In the genomic region with DNA sequence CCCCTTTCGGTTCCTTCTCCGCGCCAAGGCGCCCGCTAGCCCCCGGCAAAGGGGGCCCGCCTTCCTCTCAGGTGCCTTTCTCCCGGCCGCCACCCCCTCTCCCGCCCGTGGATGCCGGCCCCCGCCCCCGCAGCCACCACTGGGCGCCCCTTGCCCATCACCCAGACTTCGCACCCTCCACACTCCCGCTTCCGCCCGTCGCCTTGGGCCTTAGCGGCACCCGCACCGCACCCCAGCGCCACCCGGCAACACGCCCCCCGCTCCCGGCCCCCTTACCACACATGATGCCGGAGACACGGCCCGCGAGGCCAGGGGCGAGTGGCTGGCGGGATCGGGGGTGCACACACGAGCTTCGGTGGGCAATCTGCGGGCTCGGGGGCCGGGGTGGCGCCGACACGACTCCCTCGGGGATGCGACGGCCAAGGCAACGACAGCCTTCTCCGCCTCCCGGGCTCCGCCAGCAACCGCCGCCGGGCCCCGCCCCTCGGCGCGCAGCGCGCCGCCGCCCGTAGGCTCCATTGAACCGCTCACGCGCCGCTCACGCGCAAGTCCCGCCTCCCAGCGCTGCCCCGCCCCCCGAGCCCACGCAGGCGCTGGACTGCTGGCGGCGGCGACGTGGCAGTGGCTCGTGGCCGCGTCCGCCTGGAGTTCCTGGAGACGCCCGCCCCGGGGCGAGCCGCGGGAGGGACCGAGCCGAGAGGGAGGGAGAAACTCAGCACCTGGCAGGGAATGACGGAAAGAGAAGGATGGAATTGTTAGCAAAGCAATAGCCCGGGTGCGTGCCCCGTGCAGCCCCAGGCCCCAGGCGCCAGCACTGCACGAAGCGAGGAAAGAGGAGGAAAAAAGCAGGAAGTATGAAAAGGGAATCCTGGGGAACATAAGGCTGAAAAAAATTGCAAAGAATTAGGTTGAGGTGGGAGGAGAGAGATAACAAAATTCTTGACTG, we compare ENCODE assay signal across 1 cellular context.
TF ChIP-seq lines count a peak whose summit lies in the region.

A gene (minus strand): TSS at position 439 of the 946 bp plus-strand sequence. CDS start 156 bp downstream, at position 283.

TF ChIP-seq in K562, 482 proteins besides CTCF, POLR2A, EP300 and RAD21 (continued from another document and continues in another):
- TF ChIP-seq TBP (optimal IDR thresholded peaks at IDR 0.05; ENCODE audit: low read depth, low read length) (peak; percentile 83), SAFB (IDR thresholded peaks at IDR 0.05; ENCODE audit: borderline replicate concordance, low read depth, low read length) (peak; percentile 86), HDAC1 (IDR thresholded peaks at IDR 0.05) (peak in 1 of 2 experiments; percentile 87; a peak in 2 of 4 replicates), KLF6 (CRISPR knock-in tag; IDR thresholded peaks at IDR 0.05; ENCODE audit: borderline replicate concordance) (peak; percentile 65), DPF2 (IDR thresholded peaks at IDR 0.05) (peak; percentile 58; the same call in 1 of the 2 replicates), ZNF143 (CRISPR knock-in tag; IDR thresholded peaks at IDR 0.05) (peak; percentile 50; the same call in 1 of the 2 replicates), FOS (IDR thresholded peaks at IDR 0.05; ENCODE audit: extremely low read depth, insufficient read length) (peak; percentile 49), ELF1 (tag; IDR thresholded peaks at IDR 0.05) (peak; percentile 61; the same call in 1 of the 2 replicates), KLF1 (tag; IDR thresholded peaks at IDR 0.05) (peak; percentile 67; the same call in 1 of the 2 replicates), MBD2 (IDR thresholded peaks at IDR 0.05; ENCODE audit: borderline replicate concordance, low read depth) (0 out of 2 replicates have a peak, but pooled peaks have one; percentile 70), GTF2A2 (tag; IDR thresholded peaks at IDR 0.05) (0 out of 2 replicates have a peak, but pooled peaks have one; percentile 36), SMAD2 (IDR thresholded peaks at IDR 0.05; ENCODE audit: low read depth, low read length) (no peak)
- TF ChIP-seq, protein P1, sequence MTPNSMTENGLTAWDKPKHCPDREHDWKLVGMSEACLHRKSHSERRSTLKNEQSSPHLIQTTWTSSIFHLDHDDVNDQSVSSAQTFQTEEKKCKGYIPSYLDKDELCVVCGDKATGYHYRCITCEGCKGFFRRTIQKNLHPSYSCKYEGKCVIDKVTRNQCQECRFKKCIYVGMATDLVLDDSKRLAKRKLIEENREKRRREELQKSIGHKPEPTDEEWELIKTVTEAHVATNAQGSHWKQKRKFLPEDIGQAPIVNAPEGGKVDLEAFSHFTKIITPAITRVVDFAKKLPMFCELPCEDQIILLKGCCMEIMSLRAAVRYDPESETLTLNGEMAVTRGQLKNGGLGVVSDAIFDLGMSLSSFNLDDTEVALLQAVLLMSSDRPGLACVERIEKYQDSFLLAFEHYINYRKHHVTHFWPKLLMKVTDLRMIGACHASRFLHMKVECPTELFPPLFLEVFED (CRISPR knock-in tag; conservative IDR thresholded peaks at IDR 0.05), result 0 out of 2 replicates have a peak, but pooled peaks have one; percentile 47
- TF ChIP-seq, protein P2, sequence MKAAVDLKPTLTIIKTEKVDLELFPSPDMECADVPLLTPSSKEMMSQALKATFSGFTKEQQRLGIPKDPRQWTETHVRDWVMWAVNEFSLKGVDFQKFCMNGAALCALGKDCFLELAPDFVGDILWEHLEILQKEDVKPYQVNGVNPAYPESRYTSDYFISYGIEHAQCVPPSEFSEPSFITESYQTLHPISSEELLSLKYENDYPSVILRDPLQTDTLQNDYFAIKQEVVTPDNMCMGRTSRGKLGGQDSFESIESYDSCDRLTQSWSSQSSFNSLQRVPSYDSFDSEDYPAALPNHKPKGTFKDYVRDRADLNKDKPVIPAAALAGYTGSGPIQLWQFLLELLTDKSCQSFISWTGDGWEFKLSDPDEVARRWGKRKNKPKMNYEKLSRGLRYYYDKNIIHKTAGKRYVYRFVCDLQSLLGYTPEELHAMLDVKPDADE (conservative IDR thresholded peaks at IDR 0.05; ENCODE audit: control insufficient read depth, low read depth, low read length), result peak; percentile 9
- TF ChIP-seq, protein P3, sequence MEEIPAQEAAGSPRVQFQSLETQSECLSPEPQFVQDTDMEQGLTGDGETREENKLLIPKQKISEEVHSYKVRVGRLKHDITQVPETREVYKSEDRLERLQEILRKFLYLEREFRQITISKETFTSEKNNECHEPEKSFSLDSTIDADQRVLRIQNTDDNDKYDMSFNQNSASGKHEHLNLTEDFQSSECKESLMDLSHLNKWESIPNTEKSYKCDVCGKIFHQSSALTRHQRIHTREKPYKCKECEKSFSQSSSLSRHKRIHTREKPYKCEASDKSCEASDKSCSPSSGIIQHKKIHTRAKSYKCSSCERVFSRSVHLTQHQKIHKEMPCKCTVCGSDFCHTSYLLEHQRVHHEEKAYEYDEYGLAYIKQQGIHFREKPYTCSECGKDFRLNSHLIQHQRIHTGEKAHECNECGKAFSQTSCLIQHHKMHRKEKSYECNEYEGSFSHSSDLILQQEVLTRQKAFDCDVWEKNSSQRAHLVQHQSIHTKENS (CRISPR knock-in tag; IDR thresholded peaks at IDR 0.05), result no peak
- TF ChIP-seq, protein P4, sequence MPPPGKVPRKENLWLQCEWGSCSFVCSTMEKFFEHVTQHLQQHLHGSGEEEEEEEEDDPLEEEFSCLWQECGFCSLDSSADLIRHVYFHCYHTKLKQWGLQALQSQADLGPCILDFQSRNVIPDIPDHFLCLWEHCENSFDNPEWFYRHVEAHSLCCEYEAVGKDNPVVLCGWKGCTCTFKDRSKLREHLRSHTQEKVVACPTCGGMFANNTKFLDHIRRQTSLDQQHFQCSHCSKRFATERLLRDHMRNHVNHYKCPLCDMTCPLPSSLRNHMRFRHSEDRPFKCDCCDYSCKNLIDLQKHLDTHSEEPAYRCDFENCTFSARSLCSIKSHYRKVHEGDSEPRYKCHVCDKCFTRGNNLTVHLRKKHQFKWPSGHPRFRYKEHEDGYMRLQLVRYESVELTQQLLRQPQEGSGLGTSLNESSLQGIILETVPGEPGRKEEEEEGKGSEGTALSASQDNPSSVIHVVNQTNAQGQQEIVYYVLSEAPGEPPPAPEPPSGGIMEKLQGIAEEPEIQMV (tag; conservative IDR thresholded peaks at IDR 0.05; ENCODE audit: low read depth), result 0 out of 2 replicates have a peak, but pooled peaks have one; percentile 6
- TF ChIP-seq, protein P5, sequence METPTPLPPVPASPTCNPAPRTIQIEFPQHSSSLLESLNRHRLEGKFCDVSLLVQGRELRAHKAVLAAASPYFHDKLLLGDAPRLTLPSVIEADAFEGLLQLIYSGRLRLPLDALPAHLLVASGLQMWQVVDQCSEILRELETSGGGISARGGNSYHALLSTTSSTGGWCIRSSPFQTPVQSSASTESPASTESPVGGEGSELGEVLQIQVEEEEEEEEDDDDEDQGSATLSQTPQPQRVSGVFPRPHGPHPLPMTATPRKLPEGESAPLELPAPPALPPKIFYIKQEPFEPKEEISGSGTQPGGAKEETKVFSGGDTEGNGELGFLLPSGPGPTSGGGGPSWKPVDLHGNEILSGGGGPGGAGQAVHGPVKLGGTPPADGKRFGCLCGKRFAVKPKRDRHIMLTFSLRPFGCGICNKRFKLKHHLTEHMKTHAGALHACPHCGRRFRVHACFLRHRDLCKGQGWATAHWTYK (CRISPR knock-in tag; IDR thresholded peaks at IDR 0.05), result peak; percentile 98
- TF ChIP-seq, protein P6, sequence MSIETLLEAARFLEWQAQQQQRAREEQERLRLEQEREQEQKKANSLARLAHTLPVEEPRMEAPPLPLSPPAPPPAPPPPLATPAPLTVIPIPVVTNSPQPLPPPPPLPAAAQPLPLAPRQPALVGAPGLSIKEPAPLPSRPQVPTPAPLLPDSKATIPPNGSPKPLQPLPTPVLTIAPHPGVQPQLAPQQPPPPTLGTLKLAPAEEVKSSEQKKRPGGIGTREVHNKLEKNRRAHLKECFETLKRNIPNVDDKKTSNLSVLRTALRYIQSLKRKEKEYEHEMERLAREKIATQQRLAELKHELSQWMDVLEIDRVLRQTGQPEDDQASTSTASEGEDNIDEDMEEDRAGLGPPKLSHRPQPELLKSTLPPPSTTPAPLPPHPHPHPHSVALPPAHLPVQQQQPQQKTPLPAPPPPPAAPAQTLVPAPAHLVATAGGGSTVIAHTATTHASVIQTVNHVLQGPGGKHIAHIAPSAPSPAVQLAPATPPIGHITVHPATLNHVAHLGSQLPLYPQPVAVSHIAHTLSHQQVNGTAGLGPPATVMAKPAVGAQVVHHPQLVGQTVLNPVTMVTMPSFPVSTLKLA (conservative IDR thresholded peaks at IDR 0.05), result peak; percentile 59 to 80; a peak in 3 of 4 replicates
- TF ChIP-seq, protein P7, sequence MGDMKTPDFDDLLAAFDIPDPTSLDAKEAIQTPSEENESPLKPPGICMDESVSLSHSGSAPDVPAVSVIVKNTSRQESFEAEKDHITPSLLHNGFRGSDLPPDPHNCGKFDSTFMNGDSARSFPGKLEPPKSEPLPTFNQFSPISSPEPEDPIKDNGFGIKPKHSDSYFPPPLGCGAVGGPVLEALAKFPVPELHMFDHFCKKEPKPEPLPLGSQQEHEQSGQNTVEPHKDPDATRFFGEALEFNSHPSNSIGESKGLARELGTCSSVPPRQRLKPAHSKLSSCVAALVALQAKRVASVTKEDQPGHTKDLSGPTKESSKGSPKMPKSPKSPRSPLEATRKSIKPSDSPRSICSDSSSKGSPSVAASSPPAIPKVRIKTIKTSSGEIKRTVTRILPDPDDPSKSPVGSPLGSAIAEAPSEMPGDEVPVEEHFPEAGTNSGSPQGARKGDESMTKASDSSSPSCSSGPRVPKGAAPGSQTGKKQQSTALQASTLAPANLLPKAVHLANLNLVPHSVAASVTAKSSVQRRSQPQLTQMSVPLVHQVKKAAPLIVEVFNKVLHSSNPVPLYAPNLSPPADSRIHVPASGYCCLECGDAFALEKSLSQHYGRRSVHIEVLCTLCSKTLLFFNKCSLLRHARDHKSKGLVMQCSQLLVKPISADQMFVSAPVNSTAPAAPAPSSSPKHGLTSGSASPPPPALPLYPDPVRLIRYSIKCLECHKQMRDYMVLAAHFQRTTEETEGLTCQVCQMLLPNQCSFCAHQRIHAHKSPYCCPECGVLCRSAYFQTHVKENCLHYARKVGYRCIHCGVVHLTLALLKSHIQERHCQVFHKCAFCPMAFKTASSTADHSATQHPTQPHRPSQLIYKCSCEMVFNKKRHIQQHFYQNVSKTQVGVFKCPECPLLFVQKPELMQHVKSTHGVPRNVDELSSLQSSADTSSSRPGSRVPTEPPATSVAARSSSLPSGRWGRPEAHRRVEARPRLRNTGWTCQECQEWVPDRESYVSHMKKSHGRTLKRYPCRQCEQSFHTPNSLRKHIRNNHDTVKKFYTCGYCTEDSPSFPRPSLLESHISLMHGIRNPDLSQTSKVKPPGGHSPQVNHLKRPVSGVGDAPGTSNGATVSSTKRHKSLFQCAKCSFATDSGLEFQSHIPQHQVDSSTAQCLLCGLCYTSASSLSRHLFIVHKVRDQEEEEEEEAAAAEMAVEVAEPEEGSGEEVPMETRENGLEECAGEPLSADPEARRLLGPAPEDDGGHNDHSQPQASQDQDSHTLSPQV (IDR thresholded peaks at IDR 0.05), result 0 out of 2 replicates have a peak, but pooled peaks have one; percentile 42
- TF ChIP-seq, protein P8, sequence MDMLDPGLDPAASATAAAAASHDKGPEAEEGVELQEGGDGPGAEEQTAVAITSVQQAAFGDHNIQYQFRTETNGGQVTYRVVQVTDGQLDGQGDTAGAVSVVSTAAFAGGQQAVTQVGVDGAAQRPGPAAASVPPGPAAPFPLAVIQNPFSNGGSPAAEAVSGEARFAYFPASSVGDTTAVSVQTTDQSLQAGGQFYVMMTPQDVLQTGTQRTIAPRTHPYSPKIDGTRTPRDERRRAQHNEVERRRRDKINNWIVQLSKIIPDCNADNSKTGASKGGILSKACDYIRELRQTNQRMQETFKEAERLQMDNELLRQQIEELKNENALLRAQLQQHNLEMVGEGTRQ (CRISPR knock-in tag; IDR thresholded peaks at IDR 0.05), result peak; percentile 27; the same call in 1 of the 2 replicates
- TF ChIP-seq, protein P9, sequence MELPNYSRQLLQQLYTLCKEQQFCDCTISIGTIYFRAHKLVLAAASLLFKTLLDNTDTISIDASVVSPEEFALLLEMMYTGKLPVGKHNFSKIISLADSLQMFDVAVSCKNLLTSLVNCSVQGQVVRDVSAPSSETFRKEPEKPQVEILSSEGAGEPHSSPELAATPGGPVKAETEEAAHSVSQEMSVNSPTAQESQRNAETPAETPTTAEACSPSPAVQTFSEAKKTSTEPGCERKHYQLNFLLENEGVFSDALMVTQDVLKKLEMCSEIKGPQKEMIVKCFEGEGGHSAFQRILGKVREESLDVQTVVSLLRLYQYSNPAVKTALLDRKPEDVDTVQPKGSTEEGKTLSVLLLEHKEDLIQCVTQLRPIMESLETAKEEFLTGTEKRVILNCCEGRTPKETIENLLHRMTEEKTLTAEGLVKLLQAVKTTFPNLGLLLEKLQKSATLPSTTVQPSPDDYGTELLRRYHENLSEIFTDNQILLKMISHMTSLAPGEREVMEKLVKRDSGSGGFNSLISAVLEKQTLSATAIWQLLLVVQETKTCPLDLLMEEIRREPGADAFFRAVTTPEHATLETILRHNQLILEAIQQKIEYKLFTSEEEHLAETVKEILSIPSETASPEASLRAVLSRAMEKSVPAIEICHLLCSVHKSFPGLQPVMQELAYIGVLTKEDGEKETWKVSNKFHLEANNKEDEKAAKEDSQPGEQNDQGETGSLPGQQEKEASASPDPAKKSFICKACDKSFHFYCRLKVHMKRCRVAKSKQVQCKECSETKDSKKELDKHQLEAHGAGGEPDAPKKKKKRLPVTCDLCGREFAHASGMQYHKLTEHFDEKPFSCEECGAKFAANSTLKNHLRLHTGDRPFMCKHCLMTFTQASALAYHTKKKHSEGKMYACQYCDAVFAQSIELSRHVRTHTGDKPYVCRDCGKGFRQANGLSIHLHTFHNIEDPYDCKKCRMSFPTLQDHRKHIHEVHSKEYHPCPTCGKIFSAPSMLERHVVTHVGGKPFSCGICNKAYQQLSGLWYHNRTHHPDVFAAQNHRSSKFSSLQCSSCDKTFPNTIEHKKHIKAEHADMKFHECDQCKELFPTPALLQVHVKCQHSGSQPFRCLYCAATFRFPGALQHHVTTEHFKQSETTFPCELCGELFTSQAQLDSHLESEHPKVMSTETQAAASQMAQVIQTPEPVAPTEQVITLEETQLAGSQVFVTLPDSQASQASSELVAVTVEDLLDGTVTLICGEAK (IDR thresholded peaks at IDR 0.05), result 0 out of 2 replicates have a peak, but pooled peaks have one; percentile 41
- TF ChIP-seq, protein P9 (CRISPR knock-in tag; IDR thresholded peaks at IDR 0.05), result no peak
